Comparison of ENCODE assay signal across 13 cellular contexts in genomic region chr20:49851234-49851755, GRCh38. TPM values are rescaled to one million over a fixed set of nuclear protein-coding genes. Genes with fewer than 3 reads are reported as not detected.
DNase-seq lines count a peak whose midpoint lies in the region; ATAC-seq, FAIRE-seq and TF ChIP-seq lines count a peak whose summit lies in the region.
"Had no signal": no experiment of that assay in that cellular context is flagged by ENCODE, and none has a peak within 500 bp of the region (broad histone marks: within the 10 kb centered on the region; RNA-seq: fewer than 3 reads in every experiment).

No MANE protein-coding gene starts in this region.

- FAIRE-seq in small intestine (lab: Jason Lieb, UNC) (no peak), D721Med (lab: Jason Lieb, UNC) (no peak)

- no peak for TF ChIP-seq CTCF in retinal pigment epithelial cell (conservative IDR thresholded peaks at IDR 0.05; ENCODE audit: low read depth, low read length)
- TF ChIP-seq CTCF in D721Med (IDR thresholded peaks at IDR 0.05; ENCODE audit: insufficient read depth, missing control alignments) = no peak

- peaks cover 17 to 34% (median 22%) of the 10 kb centered on the region in 4 donors for H3K4me1 Mint-ChIP-seq in CD4-positive, CD25-positive, alpha-beta regulatory T cell

- H3K36me3 Mint-ChIP-seq in CD4-positive, CD25-positive, alpha-beta regulatory T cell = peaks cover 42% of the 10 kb centered on the region

- 68 to 96% (median 83%) methylated on average over 3 of the region's 3 CpGs for whole genome bisulfite sequencing in small intestine, 3 donors

- H3K27ac ChIP-seq in CD4-positive, CD25-positive, alpha-beta regulatory T cell (ENCODE audit: insufficient read depth, low read length, poor library complexity, severe bottlenecking) = no peak overlapping the region
- no peak overlapping the region for H3K27ac ChIP-seq in small intestine (ENCODE audit: low read depth in 1 of 2, low read length in 1 of 2)
- H3K27ac ChIP-seq: BLaER1, PC-9 had no signal

- DNase-seq in CD4-positive, CD25-positive, alpha-beta regulatory T cell = no peak
- DNase-seq in amygdala (lab: John Stamatoyannopoulos, UW) = peak in 43 of 56 donors; percentile 9 to 83 (median 47)
- DNase-seq in left ventricle myocardium superior = no peak
- DNase-seq in retinal pigment epithelial cell (ENCODE audit: low read depth) = peak; percentile 68
- no peak for DNase-seq in SKM-1 (lab: John Stamatoyannopoulos, UW; ENCODE audit: unreplicated experiment)
- DNase-seq in small intestine = no peak
- no peak for DNase-seq in D721Med (ENCODE audit: insufficient read length, low spot score)
- DNase-seq: activated T-cell treated with anti-CD3 and anti-CD28 coated beads, Interleukin-2, amount 50 U/mL, for 4 hours; NCI-H2171; PC-9 had no signal

- no peak overlapping the region for H3K4me3 ChIP-seq in CD4-positive, CD25-positive, alpha-beta regulatory T cell (ENCODE audit: low read depth, low read length)
- H3K4me3 ChIP-seq in retinal pigment epithelial cell (ENCODE audit: low read length) (no peak overlapping the region), small intestine (ENCODE audit: low read depth in 1 of 2, low read length in 2 of 2) (no peak overlapping the region)
- H3K4me3 ChIP-seq: BLaER1, PC-9 had no signal

- no peaks in the 10 kb centered on the region for H3K27me3 ChIP-seq in CD4-positive, CD25-positive, alpha-beta regulatory T cell (ENCODE audit: control insufficient read depth, insufficient read depth, low read length)
- H3K27me3 ChIP-seq in small intestine (ENCODE audit: control insufficient read depth in 2 of 2, insufficient read depth in 2 of 2, low read length in 2 of 2) = no peaks in the 10 kb centered on the region
- H3K27me3 ChIP-seq: BLaER1 had no signal

- H3K9me3 ChIP-seq in CD4-positive, CD25-positive, alpha-beta regulatory T cell (ENCODE audit: control insufficient read depth in 2 of 2, low read length in 2 of 2) = no peaks in the 10 kb centered on the region
- no peaks in the 10 kb centered on the region for H3K9me3 ChIP-seq in small intestine (ENCODE audit: control insufficient read depth, low read depth)
- H3K9me3 ChIP-seq: BLaER1 had no signal

- H3K27ac Mint-ChIP-seq in CD4-positive, CD25-positive, alpha-beta regulatory T cell = peak overlapping the region in 2 of 3 donors; percentile 80

- H3K9me3 Mint-ChIP-seq in CD4-positive, CD25-positive, alpha-beta regulatory T cell = no peaks in the 10 kb centered on the region
- H3K9me3 Mint-ChIP-seq: activated T-cell treated with anti-CD3 and anti-CD28 coated beads, Interleukin-2, amount 50 U/mL, for 4 hours had no signal

- intact Hi-C loops in left ventricle myocardium superior (cut with micrococcal nuclease) = no loop called here

- no peaks in the 10 kb centered on the region for H3K27me3 Mint-ChIP-seq in CD4-positive, CD25-positive, alpha-beta regulatory T cell

- H3K4me1 ChIP-seq in CD4-positive, CD25-positive, alpha-beta regulatory T cell (ENCODE audit: control insufficient read depth, insufficient read depth, low read length, poor library complexity, severe bottlenecking) = peaks cover 19% of the 10 kb centered on the region
- no peaks in the 10 kb centered on the region for H3K4me1 ChIP-seq in small intestine (ENCODE audit: control insufficient read depth in 2 of 2, insufficient read depth in 1 of 2, low read depth in 1 of 2, low read length in 1 of 2)
- H3K4me1 ChIP-seq: BLaER1 had no signal

- peaks cover 60% of the 10 kb centered on the region for H3K36me3 ChIP-seq in CD4-positive, CD25-positive, alpha-beta regulatory T cell (ENCODE audit: control insufficient read depth, insufficient read depth, low read length)
- peaks cover 6 to 9% of the 10 kb centered on the region in 2 donors for H3K36me3 ChIP-seq in small intestine (ENCODE audit: control insufficient read depth in 2 of 2, insufficient read depth in 2 of 2, low read length in 2 of 2)

- H3K4me3 Mint-ChIP-seq in CD4-positive, CD25-positive, alpha-beta regulatory T cell = peak overlapping the region in 1 of 4 donors; percentile 64
- H3K4me3 Mint-ChIP-seq: activated T-cell treated with anti-CD3 and anti-CD28 coated beads, Interleukin-2, amount 50 U/mL, for 4 hours had no signal

- no peak for ATAC-seq in CD4-positive, CD25-positive, alpha-beta regulatory T cell (ENCODE audit: low read depth in 2 of 2)
- ATAC-seq in left ventricle myocardium superior = peak; percentile 86
- ATAC-seq in GM21619 (IDR thresholded peaks at IDR 0.05; ENCODE audit: unreplicated experiment) = no peak
- ATAC-seq: activated T-cell treated with anti-CD3 and anti-CD28 coated beads, Interleukin-2, amount 50 U/mL, for 4 hours; left lobe of liver had no signal

RNA-seq across cellular contexts. Expression of gene SLC9A8, which starts 38.7 kb away (rescaled TPM):
- total RNA-seq in CD4-positive, CD25-positive, alpha-beta regulatory T cell = 47.4 TPM
- 1 to 10 TPM; 4.9 to 8.7 (median 7.0) TPM for polyA plus RNA-seq in CD4-positive, CD25-positive, alpha-beta regulatory T cell
- 4.4 TPM for total RNA-seq in left ventricle myocardium superior
- polyA plus RNA-seq in small intestine = 1 to 10 TPM; 3.5 to 8.3 (median 4.0) TPM

Comparison
In these comparisons a context has a peak if more than half of its experiments do, and no peak if none do; other contexts are left out.
1. DNase-seq: peak in amygdala (43 of 56) and retinal pigment epithelial cell (single experiment); none in CD4-positive, CD25-positive, alpha-beta regulatory T cell (0 of 3), left ventricle myocardium superior (single experiment), SKM-1 (single experiment), small intestine (single experiment) and D721Med (single experiment).